In the genomic region with DNA sequence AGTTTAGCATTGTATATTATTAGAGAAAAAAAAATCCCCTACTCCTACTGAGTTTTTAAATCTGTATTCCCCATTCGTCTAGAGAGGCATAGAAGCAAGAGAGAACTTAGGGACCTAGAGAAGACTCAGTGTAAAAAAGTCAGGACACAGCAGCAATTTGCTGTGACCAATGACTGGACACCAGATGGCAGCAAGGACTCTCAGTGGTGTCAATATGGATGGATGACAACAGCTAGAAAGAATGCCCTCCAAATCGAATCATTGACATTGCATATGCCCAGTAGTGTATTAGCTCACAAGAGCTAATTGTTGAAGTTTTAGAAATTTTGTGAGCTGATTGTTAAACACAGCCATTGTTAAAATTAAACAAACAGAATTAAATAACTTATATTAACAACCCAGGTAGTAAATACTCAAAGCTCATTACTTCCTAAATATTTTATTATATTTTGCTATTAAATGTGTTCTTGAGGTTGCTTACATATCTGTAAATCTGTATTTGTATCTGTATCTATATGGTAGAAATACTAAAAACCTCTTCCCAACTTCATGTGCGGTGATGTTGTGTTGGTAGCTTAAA, we compare ENCODE assay signal across 1 cellular context.
TF ChIP-seq lines count a peak whose summit lies in the region.

No MANE protein-coding gene starts in this region.

TF ChIP-seq in HepG2, 621 proteins besides CTCF, POLR2A, EP300 and RAD21 (continued from another document):
- TF ChIP-seq PCBP2 (optimal IDR thresholded peaks at IDR 0.05; ENCODE audit: low read depth, low read length, poor library complexity, severe bottlenecking) (no peak), ZNF343 (CRISPR knock-in tag; IDR thresholded peaks at IDR 0.05) (no peak), ZFX (CRISPR knock-in tag; IDR thresholded peaks at IDR 0.05; ENCODE audit: low read depth) (no peak), BRD4 (CRISPR knock-in tag; IDR thresholded peaks at IDR 0.05) (no peak), KAT7 (CRISPR knock-in tag; IDR thresholded peaks at IDR 0.05; ENCODE audit: borderline replicate concordance) (no peak), ZNF296 (CRISPR knock-in tag; conservative IDR thresholded peaks at IDR 0.05) (no peak), HNRNPLL (IDR thresholded peaks at IDR 0.05; ENCODE audit: low read depth, low read length, poor library complexity, severe bottlenecking) (no peak), FOSL1 (CRISPR knock-in tag; IDR thresholded peaks at IDR 0.05; ENCODE audit: borderline replicate concordance) (no peak), WIZ (CRISPR knock-in tag; IDR thresholded peaks at IDR 0.05) (no peak), CAMTA2 (CRISPR knock-in tag; IDR thresholded peaks at IDR 0.05; ENCODE audit: borderline replicate concordance) (no peak), JUND (CRISPR knock-in tag; IDR thresholded peaks at IDR 0.05) (0 out of 2 replicates have a peak, but pooled peaks have one; percentile 65), ZNF350 (CRISPR knock-in tag; IDR thresholded peaks at IDR 0.05; ENCODE audit: borderline replicate concordance, low read depth) (no peak), RARA (CRISPR knock-in tag; IDR thresholded peaks at IDR 0.05) (no peak), FOXA3 (CRISPR knock-in tag; IDR thresholded peaks at IDR 0.05) (peak; percentile 62), ZNF34 (CRISPR knock-in tag; IDR thresholded peaks at IDR 0.05; ENCODE audit: borderline replicate concordance) (no peak)
- TF ChIP-seq, protein P1, sequence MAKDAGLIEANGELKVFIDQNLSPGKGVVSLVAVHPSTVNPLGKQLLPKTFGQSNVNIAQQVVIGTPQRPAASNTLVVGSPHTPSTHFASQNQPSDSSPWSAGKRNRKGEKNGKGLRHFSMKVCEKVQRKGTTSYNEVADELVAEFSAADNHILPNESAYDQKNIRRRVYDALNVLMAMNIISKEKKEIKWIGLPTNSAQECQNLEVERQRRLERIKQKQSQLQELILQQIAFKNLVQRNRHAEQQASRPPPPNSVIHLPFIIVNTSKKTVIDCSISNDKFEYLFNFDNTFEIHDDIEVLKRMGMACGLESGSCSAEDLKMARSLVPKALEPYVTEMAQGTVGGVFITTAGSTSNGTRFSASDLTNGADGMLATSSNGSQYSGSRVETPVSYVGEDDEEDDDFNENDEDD (CRISPR knock-in tag; IDR thresholded peaks at IDR 0.05; ENCODE audit: borderline replicate concordance), result no peak
- TF ChIP-seq, protein P2, sequence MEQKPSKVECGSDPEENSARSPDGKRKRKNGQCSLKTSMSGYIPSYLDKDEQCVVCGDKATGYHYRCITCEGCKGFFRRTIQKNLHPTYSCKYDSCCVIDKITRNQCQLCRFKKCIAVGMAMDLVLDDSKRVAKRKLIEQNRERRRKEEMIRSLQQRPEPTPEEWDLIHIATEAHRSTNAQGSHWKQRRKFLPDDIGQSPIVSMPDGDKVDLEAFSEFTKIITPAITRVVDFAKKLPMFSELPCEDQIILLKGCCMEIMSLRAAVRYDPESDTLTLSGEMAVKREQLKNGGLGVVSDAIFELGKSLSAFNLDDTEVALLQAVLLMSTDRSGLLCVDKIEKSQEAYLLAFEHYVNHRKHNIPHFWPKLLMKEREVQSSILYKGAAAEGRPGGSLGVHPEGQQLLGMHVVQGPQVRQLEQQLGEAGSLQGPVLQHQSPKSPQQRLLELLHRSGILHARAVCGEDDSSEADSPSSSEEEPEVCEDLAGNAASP (CRISPR knock-in tag; IDR thresholded peaks at IDR 0.05; ENCODE audit: borderline replicate concordance), result no peak
- TF ChIP-seq, protein P3, sequence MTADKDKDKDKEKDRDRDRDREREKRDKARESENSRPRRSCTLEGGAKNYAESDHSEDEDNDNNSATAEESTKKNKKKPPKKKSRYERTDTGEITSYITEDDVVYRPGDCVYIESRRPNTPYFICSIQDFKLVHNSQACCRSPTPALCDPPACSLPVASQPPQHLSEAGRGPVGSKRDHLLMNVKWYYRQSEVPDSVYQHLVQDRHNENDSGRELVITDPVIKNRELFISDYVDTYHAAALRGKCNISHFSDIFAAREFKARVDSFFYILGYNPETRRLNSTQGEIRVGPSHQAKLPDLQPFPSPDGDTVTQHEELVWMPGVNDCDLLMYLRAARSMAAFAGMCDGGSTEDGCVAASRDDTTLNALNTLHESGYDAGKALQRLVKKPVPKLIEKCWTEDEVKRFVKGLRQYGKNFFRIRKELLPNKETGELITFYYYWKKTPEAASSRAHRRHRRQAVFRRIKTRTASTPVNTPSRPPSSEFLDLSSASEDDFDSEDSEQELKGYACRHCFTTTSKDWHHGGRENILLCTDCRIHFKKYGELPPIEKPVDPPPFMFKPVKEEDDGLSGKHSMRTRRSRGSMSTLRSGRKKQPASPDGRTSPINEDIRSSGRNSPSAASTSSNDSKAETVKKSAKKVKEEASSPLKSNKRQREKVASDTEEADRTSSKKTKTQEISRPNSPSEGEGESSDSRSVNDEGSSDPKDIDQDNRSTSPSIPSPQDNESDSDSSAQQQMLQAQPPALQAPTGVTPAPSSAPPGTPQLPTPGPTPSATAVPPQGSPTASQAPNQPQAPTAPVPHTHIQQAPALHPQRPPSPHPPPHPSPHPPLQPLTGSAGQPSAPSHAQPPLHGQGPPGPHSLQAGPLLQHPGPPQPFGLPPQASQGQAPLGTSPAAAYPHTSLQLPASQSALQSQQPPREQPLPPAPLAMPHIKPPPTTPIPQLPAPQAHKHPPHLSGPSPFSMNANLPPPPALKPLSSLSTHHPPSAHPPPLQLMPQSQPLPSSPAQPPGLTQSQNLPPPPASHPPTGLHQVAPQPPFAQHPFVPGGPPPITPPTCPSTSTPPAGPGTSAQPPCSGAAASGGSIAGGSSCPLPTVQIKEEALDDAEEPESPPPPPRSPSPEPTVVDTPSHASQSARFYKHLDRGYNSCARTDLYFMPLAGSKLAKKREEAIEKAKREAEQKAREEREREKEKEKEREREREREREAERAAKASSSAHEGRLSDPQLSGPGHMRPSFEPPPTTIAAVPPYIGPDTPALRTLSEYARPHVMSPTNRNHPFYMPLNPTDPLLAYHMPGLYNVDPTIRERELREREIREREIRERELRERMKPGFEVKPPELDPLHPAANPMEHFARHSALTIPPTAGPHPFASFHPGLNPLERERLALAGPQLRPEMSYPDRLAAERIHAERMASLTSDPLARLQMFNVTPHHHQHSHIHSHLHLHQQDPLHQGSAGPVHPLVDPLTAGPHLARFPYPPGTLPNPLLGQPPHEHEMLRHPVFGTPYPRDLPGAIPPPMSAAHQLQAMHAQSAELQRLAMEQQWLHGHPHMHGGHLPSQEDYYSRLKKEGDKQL (CRISPR knock-in tag; IDR thresholded peaks at IDR 0.05; ENCODE audit: low read depth), result no peak
- TF ChIP-seq, protein P4, sequence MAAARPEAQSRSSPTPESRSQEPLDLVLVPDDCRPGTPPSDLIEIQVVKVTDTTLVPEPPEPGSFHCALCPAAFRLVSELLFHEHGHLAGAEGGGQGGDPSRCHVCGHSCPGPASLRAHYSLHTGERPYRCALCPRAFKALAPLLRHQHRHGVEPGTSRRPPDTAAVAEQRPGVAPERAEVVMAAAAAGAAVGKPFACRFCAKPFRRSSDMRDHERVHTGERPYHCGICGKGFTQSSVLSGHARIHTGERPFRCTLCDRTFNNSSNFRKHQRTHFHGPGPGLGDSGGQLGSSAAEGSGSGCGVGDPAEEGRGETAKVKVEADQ (CRISPR knock-in tag; IDR thresholded peaks at IDR 0.05; ENCODE audit: borderline replicate concordance), result no peak
- TF ChIP-seq, protein P5, sequence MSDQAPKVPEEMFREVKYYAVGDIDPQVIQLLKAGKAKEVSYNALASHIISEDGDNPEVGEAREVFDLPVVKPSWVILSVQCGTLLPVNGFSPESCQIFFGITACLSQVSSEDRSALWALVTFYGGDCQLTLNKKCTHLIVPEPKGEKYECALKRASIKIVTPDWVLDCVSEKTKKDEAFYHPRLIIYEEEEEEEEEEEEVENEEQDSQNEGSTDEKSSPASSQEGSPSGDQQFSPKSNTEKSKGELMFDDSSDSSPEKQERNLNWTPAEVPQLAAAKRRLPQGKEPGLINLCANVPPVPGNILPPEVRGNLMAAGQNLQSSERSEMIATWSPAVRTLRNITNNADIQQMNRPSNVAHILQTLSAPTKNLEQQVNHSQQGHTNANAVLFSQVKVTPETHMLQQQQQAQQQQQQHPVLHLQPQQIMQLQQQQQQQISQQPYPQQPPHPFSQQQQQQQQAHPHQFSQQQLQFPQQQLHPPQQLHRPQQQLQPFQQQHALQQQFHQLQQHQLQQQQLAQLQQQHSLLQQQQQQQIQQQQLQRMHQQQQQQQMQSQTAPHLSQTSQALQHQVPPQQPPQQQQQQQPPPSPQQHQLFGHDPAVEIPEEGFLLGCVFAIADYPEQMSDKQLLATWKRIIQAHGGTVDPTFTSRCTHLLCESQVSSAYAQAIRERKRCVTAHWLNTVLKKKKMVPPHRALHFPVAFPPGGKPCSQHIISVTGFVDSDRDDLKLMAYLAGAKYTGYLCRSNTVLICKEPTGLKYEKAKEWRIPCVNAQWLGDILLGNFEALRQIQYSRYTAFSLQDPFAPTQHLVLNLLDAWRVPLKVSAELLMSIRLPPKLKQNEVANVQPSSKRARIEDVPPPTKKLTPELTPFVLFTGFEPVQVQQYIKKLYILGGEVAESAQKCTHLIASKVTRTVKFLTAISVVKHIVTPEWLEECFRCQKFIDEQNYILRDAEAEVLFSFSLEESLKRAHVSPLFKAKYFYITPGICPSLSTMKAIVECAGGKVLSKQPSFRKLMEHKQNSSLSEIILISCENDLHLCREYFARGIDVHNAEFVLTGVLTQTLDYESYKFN (CRISPR knock-in tag; conservative IDR thresholded peaks at IDR 0.05), result no peak
TF ChIP-seq in HepG2: peak in this region for 11.
